8 cellular contexts compared by ENCODE assay signal in genomic region chr4:92387459-92388069, GRCh38.
DNase-seq lines count a peak whose midpoint lies in the region; ATAC-seq and TF ChIP-seq lines count a peak whose summit lies in the region.

No MANE protein-coding gene starts in this region.

- peak; percentile 1 for DNase-seq in AG09319 (ENCODE audit: extremely low read depth, low read depth)
- peak; percentile 16 for DNase-seq in NCI-H345 (lab: John Stamatoyannopoulos, UW)
- DNase-seq in cerebellar cortex (ENCODE audit: low spot score): peak; percentile 67
- DNase-seq in mesenchymal stem cell: peak; percentile 49
- DNase-seq in NCI-H774 (lab: John Stamatoyannopoulos, UW): no peak

- no peak overlapping the region for H2AFZ ChIP-seq in mesenchymal stem cell (ENCODE audit: low read depth, low read length)

- no peak overlapping the region for H3K18ac ChIP-seq in mesenchymal stem cell (ENCODE audit: low read depth in 1 of 2, low read length in 2 of 2)

- H3K27me3 ChIP-seq in mesenchymal stem cell (ENCODE audit: control insufficient read depth in 1 of 2, insufficient read depth in 1 of 2, low read length in 2 of 2): no peaks in the 10 kb centered on the region

- H3K9ac ChIP-seq in mesenchymal stem cell (ENCODE audit: low read length): no peak overlapping the region

- H3K23ac ChIP-seq in mesenchymal stem cell (ENCODE audit: low read length in 2 of 2): no peak overlapping the region

- no peaks in the 10 kb centered on the region for H3K36me3 ChIP-seq in mesenchymal stem cell (ENCODE audit: control insufficient read depth in 1 of 2, insufficient read depth in 2 of 2, low read depth in 1 of 2, low read length in 2 of 2)

- no peaks in the 10 kb centered on the region for H3K4me1 ChIP-seq in mesenchymal stem cell (ENCODE audit: control insufficient read depth, insufficient read depth, low read depth, low read length)

- WGBS in mesenchymal stem cell: 100% methylated on average over 1 of the region's 1 CpG

- H3K14ac ChIP-seq in mesenchymal stem cell (ENCODE audit: low read length in 2 of 2): no peak overlapping the region

- no peak overlapping the region for H3K4ac ChIP-seq in mesenchymal stem cell (ENCODE audit: low read depth in 1 of 2, low read length in 2 of 2)

- no peaks in the 10 kb centered on the region for H3K79me1 ChIP-seq in mesenchymal stem cell (replicated peaks; ENCODE audit: low read length, poor library complexity, severe bottlenecking)

- H4K8ac ChIP-seq in mesenchymal stem cell (ENCODE audit: low read length): no peak overlapping the region

- H3K27ac ChIP-seq in mesenchymal stem cell (ENCODE audit: low read length, poor library complexity, severe bottlenecking): no peak overlapping the region

- no peak overlapping the region for H4K91ac ChIP-seq in mesenchymal stem cell (ENCODE audit: low read length)

- no peak overlapping the region for H3K4me2 ChIP-seq in mesenchymal stem cell (ENCODE audit: low read length, poor library complexity, severe bottlenecking)

- peak; percentile 65 for ATAC-seq in GM18519 (IDR thresholded peaks at IDR 0.05; ENCODE audit: low FRiP score, unreplicated experiment)
- ATAC-seq in HG02943 (IDR thresholded peaks at IDR 0.05; ENCODE audit: low read depth, unreplicated experiment): peak; percentile 87
- no peak for ATAC-seq in esophagus mucosa

- H2BK15ac ChIP-seq in mesenchymal stem cell (ENCODE audit: low read depth, poor library complexity, severe bottlenecking): no peak overlapping the region

- no peak overlapping the region for H2BK5ac ChIP-seq in mesenchymal stem cell (ENCODE audit: low read depth, low read length, poor library complexity, severe bottlenecking)

- no peaks in the 10 kb centered on the region for H3K9me3 ChIP-seq in mesenchymal stem cell (ENCODE audit: control insufficient read depth, low read length)

- H3K4me3 ChIP-seq in mesenchymal stem cell (ENCODE audit: insufficient read depth in 1 of 2, low read depth in 1 of 2, low read length in 2 of 2): no peak overlapping the region

- H2BK120ac ChIP-seq in mesenchymal stem cell (ENCODE audit: low read depth, low read length): no peak overlapping the region

- no peak overlapping the region for H2AK5ac ChIP-seq in mesenchymal stem cell (ENCODE audit: low read length, severe bottlenecking)

- H2BK12ac ChIP-seq in mesenchymal stem cell (ENCODE audit: low read length in 2 of 2): no peak overlapping the region

- peak; percentile 53 for TF ChIP-seq CTCF in AG09319 (IDR thresholded peaks at IDR 0.05; ENCODE audit: low read depth, low read length)
